ENCODE assay signal across 24 cellular contexts in the genomic region with DNA sequence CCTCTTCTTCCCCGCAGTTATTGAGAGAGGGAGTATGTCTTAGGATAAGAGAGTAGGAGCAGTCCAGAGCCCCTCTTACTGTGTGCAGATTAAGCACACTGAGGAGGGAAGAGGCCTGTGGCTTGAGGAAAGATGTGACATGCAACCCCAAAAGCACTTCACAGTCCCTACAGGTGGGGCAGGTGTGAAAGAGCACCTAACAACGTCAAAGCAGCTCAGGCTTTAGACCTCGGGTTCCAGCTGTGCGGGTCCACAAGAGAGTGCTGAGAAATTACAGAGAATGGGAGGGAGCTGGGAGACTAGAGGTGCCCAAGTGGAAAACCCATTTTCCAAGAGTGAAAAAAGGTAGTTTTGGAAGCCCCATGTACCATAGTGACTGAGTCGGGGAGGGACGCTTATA.
"Had no signal": no experiment of that assay in that cellular context is flagged by ENCODE, and none has a peak within 500 bp of the region (broad histone marks: within the 10 kb centered on the region; RNA-seq: fewer than 3 reads in every experiment).

No MANE protein-coding gene starts in this region.

- H3K27me3 ChIP-seq: MG63 had no signal

- ATAC-seq: HepG2, Panc1 had no signal

- H3K4me3 ChIP-seq: MG63 had no signal

- H3K36me3 ChIP-seq: MG63 had no signal

- H3K9me3 ChIP-seq: MG63, SK-N-SH had no signal

- DNase-seq: IMR-90, Karpas-422, KG1, MG63, NCI-H1092, NCI-H1105 treated with DMSO at 0.1 percent for 48 hours, NCI-H1417 treated with DMSO at 0.1 percent for 48 hours, NCI-H146, NCI-H1694 treated with DMSO at 0.1 percent for 48 hours, NCI-H1930, NCI-H2081, NCI-H2107, NCI-H2171 treated with DMSO at 0.1 percent for 48 hours, NCI-H345, NCI-H446 treated with DMSO at 0.1 percent for 48 hours, NCI-H524 treated with DMSO at 0.1 percent for 48 hours, NCI-H69, NCI-H774, SHP77, SK-N-SH, SW 1271 had no signal

- H3K4me2 ChIP-seq: SK-N-SH had no signal

- H3K27ac ChIP-seq: RWPE1 had no signal

- H3K9me2 ChIP-seq: SK-N-SH had no signal

- H3K9ac ChIP-seq: SK-N-SH had no signal
